In the genomic region with DNA sequence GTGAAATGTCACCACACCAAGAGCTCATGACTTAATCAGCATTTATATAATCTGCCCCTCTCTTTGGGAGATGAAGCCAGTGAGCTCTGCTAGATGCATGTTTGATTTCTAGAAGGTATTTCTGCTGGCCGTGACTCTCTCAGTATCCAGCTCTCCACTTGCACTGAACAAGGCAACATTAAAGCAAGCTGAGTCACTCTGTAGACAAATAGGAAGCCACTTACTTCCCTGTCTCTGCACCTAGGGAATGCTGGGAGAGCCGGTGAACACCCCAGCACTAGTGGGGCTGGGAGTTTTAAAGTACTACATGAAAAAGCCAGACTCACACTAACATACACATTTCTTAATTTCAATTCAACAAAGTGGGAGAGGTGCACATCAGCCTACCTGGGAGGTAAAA, we compare ENCODE assay signal across 11 cellular contexts.
DNase-seq lines count a peak whose midpoint lies in the region; ATAC-seq lines count a peak whose summit lies in the region.
"Had no signal": no experiment of that assay in that cellular context is flagged by ENCODE, and none has a peak within 500 bp of the region (broad histone marks: within the 10 kb centered on the region; RNA-seq: fewer than 3 reads in every experiment).

No MANE protein-coding gene starts in this region.

- peak overlapping the region; percentile 69 for H3K27ac ChIP-seq in skeletal muscle tissue (ENCODE audit: low read depth, low read length)

- no peaks in the 10 kb centered on the region for H3K27me3 ChIP-seq in skeletal muscle tissue (ENCODE audit: control insufficient read depth in 3 of 3, insufficient read depth in 3 of 3, low read length in 3 of 3)

- ATAC-seq in HG03521 (IDR thresholded peaks at IDR 0.05; ENCODE audit: unreplicated experiment): no peak

- H3K9ac ChIP-seq in skeletal muscle tissue (ENCODE audit: low read depth in 1 of 3, low read length in 3 of 3): peak overlapping the region in 1 of 3 donors; percentile 54

- H3K4me1 ChIP-seq in skeletal muscle tissue (ENCODE audit: control insufficient read depth in 3 of 3, insufficient read depth in 3 of 3, low read length in 3 of 3): peaks cover 7 to 26% (median 16%) of the 10 kb centered on the region in 3 donors

- DNase-seq in NCI-H345 (lab: John Stamatoyannopoulos, UW) (peak; percentile 19), NCI-H345 treated with DMSO at 0.1 percent for 48 hours (lab: John Stamatoyannopoulos, UW; ENCODE audit: unreplicated experiment) (no peak), NCI-H510A (lab: John Stamatoyannopoulos, UW) (peak; percentile 8), fibroblast of peridontal ligament (ENCODE audit: extremely low read depth) (peak; percentile 10), SK-N-DZ (ENCODE audit: low spot score) (no peak), HPDE6-E6E7 (ENCODE audit: extremely low spot score) (no peak)
- DNase-seq: GOT3; NCI-H526; stimulated activated CD4-positive, alpha-beta T cell treated with anti-CD3 and anti-CD28 coated beads, Interleukin-1b, Interleukin-23, amount 100 ng/mL, for 48 hours had no signal

- H3K9me3 ChIP-seq in skeletal muscle tissue (ENCODE audit: control insufficient read depth in 3 of 3, low read length in 3 of 3): no peaks in the 10 kb centered on the region

- peak overlapping the region in 1 of 3 donors; percentile 13 for H3K4me3 ChIP-seq in skeletal muscle tissue (ENCODE audit: low read length in 3 of 3)

- no peaks in the 10 kb centered on the region for H3K36me3 ChIP-seq in skeletal muscle tissue (ENCODE audit: control insufficient read depth in 3 of 3, insufficient read depth in 3 of 3, low read length in 3 of 3)

Comparison
In these comparisons a context has a peak if more than half of its experiments do, and no peak if none do; other contexts are left out.
1. DNase-seq: peak in NCI-H345 (single experiment), NCI-H510A (single experiment) and fibroblast of peridontal ligament (single experiment); none in NCI-H345 treated with DMSO at 0.1 percent for 48 hours (single experiment), SK-N-DZ (single experiment) and HPDE6-E6E7 (single experiment).